ENCODE assay signal across 9 cellular contexts in genomic region chr13:108270442-108270841, GRCh38. TPM values are rescaled to one million over a fixed set of nuclear protein-coding genes. Genes with fewer than 3 reads are reported as not detected.
DNase-seq lines count a peak whose midpoint lies in the region; ATAC-seq and TF ChIP-seq lines count a peak whose summit lies in the region.
"Had no signal": no experiment of that assay in that cellular context is flagged by ENCODE, and none has a peak within 500 bp of the region (broad histone marks: within the 10 kb centered on the region; RNA-seq: fewer than 3 reads in every experiment).

No MANE protein-coding gene starts in this region.

- WGBS in H9 (ENCODE audit: extremely low coverage, insufficient read length, low lambda C conversion rate) = no CpG with 5 or more reads among the region's 3 CpGs

- no peak overlapping the region for H2BK120ac ChIP-seq in H9 (ENCODE audit: low read depth, low read length, poor library complexity, severe bottlenecking)

- H3K4ac ChIP-seq in H9 (ENCODE audit: low read depth, low read length) = no peak overlapping the region

- no peak overlapping the region for H3K18ac ChIP-seq in H9 (ENCODE audit: insufficient read length, low read depth, low read length)

- H3K27ac ChIP-seq in muscle layer of duodenum (ENCODE audit: low read length) = peak overlapping the region; percentile 52
- H3K27ac ChIP-seq in H9 (ENCODE audit: insufficient read length, low read depth, low read length) = no peak overlapping the region
- H3K27ac ChIP-seq: C4-2B had no signal

- no peak for TF ChIP-seq CTCF in H9 (conservative IDR thresholded peaks at IDR 0.05)

- no peaks in the 10 kb centered on the region for H3K36me3 ChIP-seq in muscle layer of duodenum (ENCODE audit: control insufficient read depth in 1 of 2, insufficient read depth in 2 of 2, low read length in 2 of 2)

- no peaks in the 10 kb centered on the region for H3K27me3 Mint-ChIP-seq in activated CD4-positive, alpha-beta T cell treated with anti-CD3 and anti-CD28 coated beads, Interleukin-2, amount 10 ng/mL, durations not matched to agents 24 days and 14 days
- H3K27me3 Mint-ChIP-seq in activated naive CD8-positive, alpha-beta T cell treated with anti-CD3 and anti-CD28 coated beads, Interleukin-2, amount 10 ng/mL, durations not matched to agents 7 days and 5 days = no peaks in the 10 kb centered on the region
- H3K27me3 Mint-ChIP-seq in H9 (ENCODE audit: low read depth) = no peaks in the 10 kb centered on the region

- no peaks in the 10 kb centered on the region for H3K23me2 ChIP-seq in H9 (ENCODE audit: insufficient read length, low read depth, low read length, poor library complexity, severe bottlenecking)

- H3K9ac ChIP-seq in H9 (ENCODE audit: extremely low read depth, insufficient read length, low read length) = no peak overlapping the region

- POLR2A ChIA-PET in activated naive CD8-positive, alpha-beta T cell treated with anti-CD3 and anti-CD28 coated beads, Interleukin-2, amount 10 ng/mL, durations not matched to agents 7 days and 5 days (lab: Charles Lee) = interaction anchor here (0.8 to 2.0 kb wide), 5 partner anchors 37 to 57 kb away, joined by 3 to 10 read pairs (median 6); partner anchors contain the start of genes ABHD13 and LIG4

- peaks cover 3 to 9% of the 10 kb centered on the region in 2 donors for H3K4me1 ChIP-seq in muscle layer of duodenum (ENCODE audit: control insufficient read depth in 1 of 2, insufficient read depth in 2 of 2, low read length in 2 of 2)
- H3K4me1 ChIP-seq in H9 (ENCODE audit: insufficient read depth, low read length) = no peaks in the 10 kb centered on the region

- H3K9me3 Mint-ChIP-seq in activated CD4-positive, alpha-beta T cell treated with anti-CD3 and anti-CD28 coated beads, Interleukin-2, amount 10 ng/mL, durations not matched to agents 24 days and 14 days = no peaks in the 10 kb centered on the region
- no peaks in the 10 kb centered on the region for H3K9me3 Mint-ChIP-seq in activated naive CD8-positive, alpha-beta T cell treated with anti-CD3 and anti-CD28 coated beads, Interleukin-2, amount 10 ng/mL, durations not matched to agents 7 days and 5 days
- H3K9me3 Mint-ChIP-seq in H9 = no peaks in the 10 kb centered on the region

- H3K36me3 Mint-ChIP-seq in activated CD4-positive, alpha-beta T cell treated with anti-CD3 and anti-CD28 coated beads, Interleukin-2, amount 10 ng/mL, durations not matched to agents 24 days and 14 days (ENCODE audit: low read depth) = peaks cover 4% of the 10 kb centered on the region
- H3K36me3 Mint-ChIP-seq in activated naive CD8-positive, alpha-beta T cell treated with anti-CD3 and anti-CD28 coated beads, Interleukin-2, amount 10 ng/mL, durations not matched to agents 7 days and 5 days = peaks cover 7% of the 10 kb centered on the region
- H3K36me3 Mint-ChIP-seq in H9 (ENCODE audit: insufficient read depth in 1 of 3, low read depth in 3 of 3) = no peaks in the 10 kb centered on the region

- no peak overlapping the region for H4K8ac ChIP-seq in H9 (replicated peaks; ENCODE audit: insufficient read length, low read depth, low read length)

- H2BK15ac ChIP-seq in H9 (ENCODE audit: low read depth, low read length) = no peak overlapping the region

- no peak overlapping the region for H3K56ac ChIP-seq in H9 (ENCODE audit: insufficient read length, low read depth, low read length)

- H3K4me3 Mint-ChIP-seq in activated CD4-positive, alpha-beta T cell treated with anti-CD3 and anti-CD28 coated beads, Interleukin-2, amount 10 ng/mL, durations not matched to agents 24 days and 14 days = peak overlapping the region; percentile 91
- H3K4me3 Mint-ChIP-seq in activated naive CD8-positive, alpha-beta T cell treated with anti-CD3 and anti-CD28 coated beads, Interleukin-2, amount 10 ng/mL, durations not matched to agents 7 days and 5 days = peak overlapping the region; percentile 77
- H3K4me3 Mint-ChIP-seq in H9 = no peak overlapping the region

- no peak overlapping the region for H4K91ac ChIP-seq in H9 (ENCODE audit: insufficient read length, low read depth, low read length)

- H3K79me2 ChIP-seq in H9 (ENCODE audit: insufficient read depth, low read length) = no peaks in the 10 kb centered on the region

- no peak overlapping the region for H3T11ph ChIP-seq in H9 (ENCODE audit: low read length)

- intact Hi-C loops in activated CD4-positive, alpha-beta T cell treated with anti-CD3 and anti-CD28 coated beads, Interleukin-2, amount 10 ng/mL, durations not matched to agents 24 days and 14 days (cut with micrococcal nuclease) = loop anchor here (5.0 kb wide), 2 partner anchors 37 to 52 kb away; no protein-coding TSS in a partner anchor

- H2BK20ac ChIP-seq in H9 (ENCODE audit: low read depth, low read length, poor library complexity, severe bottlenecking) = no peak overlapping the region

- ATAC-seq in HG03103 (IDR thresholded peaks at IDR 0.05; ENCODE audit: low read depth, unreplicated experiment) = peak; percentile 10
- peak; percentile 41 for ATAC-seq in activated naive CD8-positive, alpha-beta T cell treated with anti-CD3 and anti-CD28 coated beads, Interleukin-2, amount 10 ng/mL, durations not matched to agents 7 days and 5 days (ENCODE audit: low read depth)

- H2BK5ac ChIP-seq in H9 (ENCODE audit: insufficient read length, low read length) = no peak overlapping the region

- H3K27me3 ChIP-seq in muscle layer of duodenum (ENCODE audit: low read depth, low read length) = no peaks in the 10 kb centered on the region
- no peaks in the 10 kb centered on the region for H3K27me3 ChIP-seq in H9 (ENCODE audit: insufficient read depth, low read length)

- H2AK5ac ChIP-seq in H9 (ENCODE audit: insufficient read length, low read length) = no peak overlapping the region

- H3K14ac ChIP-seq in H9 (ENCODE audit: insufficient read depth, low read length) = no peak overlapping the region

- H2AFZ ChIP-seq in H9 (ENCODE audit: low read length) = no peak overlapping the region

- peak overlapping the region; percentile 70 to 75 for H3K4me3 ChIP-seq in muscle layer of duodenum (ENCODE audit: low read depth in 1 of 2, low read length in 2 of 2)

- H3K79me1 ChIP-seq in H9 (ENCODE audit: insufficient read depth, low read depth, low read length, poor library complexity, severe bottlenecking) = no peaks in the 10 kb centered on the region

- no peak overlapping the region for H3K23ac ChIP-seq in H9 (ENCODE audit: insufficient read length, low read depth, low read length)

- H3K4me2 ChIP-seq in H9 (ENCODE audit: insufficient read depth, insufficient read length, low read length) = no peak overlapping the region

- no peak overlapping the region for H2BK12ac ChIP-seq in H9 (ENCODE audit: insufficient read length, low read depth, low read length)

- no peaks in the 10 kb centered on the region for H4K20me1 ChIP-seq in H9 (ENCODE audit: control insufficient read depth, insufficient read depth, insufficient read length)

- H4K5ac ChIP-seq in H9 (ENCODE audit: insufficient read length, low read depth, low read length) = no peak overlapping the region

- peak overlapping the region; percentile 88 for H3K27ac Mint-ChIP-seq in activated CD4-positive, alpha-beta T cell treated with anti-CD3 and anti-CD28 coated beads, Interleukin-2, amount 10 ng/mL, durations not matched to agents 24 days and 14 days
- H3K27ac Mint-ChIP-seq in activated naive CD8-positive, alpha-beta T cell treated with anti-CD3 and anti-CD28 coated beads, Interleukin-2, amount 10 ng/mL, durations not matched to agents 7 days and 5 days = peak overlapping the region; percentile 85
- no peak overlapping the region for H3K27ac Mint-ChIP-seq in H9

- H3K9me3 ChIP-seq in muscle layer of duodenum (ENCODE audit: control insufficient read depth in 1 of 2, low read length in 2 of 2) (no peaks in the 10 kb centered on the region), H9 (ENCODE audit: control insufficient read depth, low read depth, low read length) (no peaks in the 10 kb centered on the region)

- DNase-seq in activated CD4-positive, alpha-beta T cell treated with anti-CD3 and anti-CD28 coated beads, Interleukin-2, amount 10 ng/mL, durations not matched to agents 24 days and 14 days = peak; percentile 66
- DNase-seq in activated CD4-positive, alpha-beta T cell treated with anti-CD3 and anti-CD28 coated beads, Interleukin-2, amount 50 U/mL, for 4 hours = no peak
- no peak for DNase-seq in activated naive CD8-positive, alpha-beta T cell treated with anti-CD3 and anti-CD28 coated beads, Interleukin-2, amount 10 ng/mL, durations not matched to agents 7 days and 5 days
- no peak for DNase-seq in NCI-H1694 (lab: John Stamatoyannopoulos, UW)
- no peak for DNase-seq in H9
- DNase-seq in COLO668 (lab: John Stamatoyannopoulos, UW; ENCODE audit: unreplicated experiment) = no peak

- H3K4me1 Mint-ChIP-seq in activated CD4-positive, alpha-beta T cell treated with anti-CD3 and anti-CD28 coated beads, Interleukin-2, amount 10 ng/mL, durations not matched to agents 24 days and 14 days = peaks cover 41% of the 10 kb centered on the region
- H3K4me1 Mint-ChIP-seq in activated naive CD8-positive, alpha-beta T cell treated with anti-CD3 and anti-CD28 coated beads, Interleukin-2, amount 10 ng/mL, durations not matched to agents 7 days and 5 days = peaks cover 31% of the 10 kb centered on the region
- H3K4me1 Mint-ChIP-seq in H9 = peaks cover 5 to 8% of the 10 kb centered on the region in 2 experiments

RNA-seq across cellular contexts. Expression of gene TNFSF13B, which starts 0.9 kb away (rescaled TPM):
- total RNA-seq in activated CD4-positive, alpha-beta T cell treated with anti-CD3 and anti-CD28 coated beads, Interleukin-2, amount 10 ng/mL, durations not matched to agents 24 days and 14 days = 2.7 TPM in 2 replicates
- total RNA-seq in activated naive CD8-positive, alpha-beta T cell treated with anti-CD3 and anti-CD28 coated beads, Interleukin-2, amount 10 ng/mL, durations not matched to agents 7 days and 5 days = 10 to 100 TPM; 11.5 to 11.8 TPM
- 0.24 and 0.31 TPM in 2 replicates for total RNA-seq in H9 (2021)

RNA-seq across cellular contexts. Expression of gene ABHD13, which starts 52.2 kb away (rescaled TPM):
- 7.6 and 8.0 TPM in 2 replicates for total RNA-seq in activated CD4-positive, alpha-beta T cell treated with anti-CD3 and anti-CD28 coated beads, Interleukin-2, amount 10 ng/mL, durations not matched to agents 24 days and 14 days
- total RNA-seq in activated naive CD8-positive, alpha-beta T cell treated with anti-CD3 and anti-CD28 coated beads, Interleukin-2, amount 10 ng/mL, durations not matched to agents 7 days and 5 days = 10 to 100 TPM; 10.1 to 11.5 TPM
- total RNA-seq in H9 (2021) = 6.1 and 6.2 TPM in 2 replicates

RNA-seq across cellular contexts. Expression of gene LIG4, which starts 55.1 kb away (rescaled TPM):
- total RNA-seq in activated CD4-positive, alpha-beta T cell treated with anti-CD3 and anti-CD28 coated beads, Interleukin-2, amount 10 ng/mL, durations not matched to agents 24 days and 14 days = 8.2 and 8.6 TPM in 2 replicates
- total RNA-seq in activated naive CD8-positive, alpha-beta T cell treated with anti-CD3 and anti-CD28 coated beads, Interleukin-2, amount 10 ng/mL, durations not matched to agents 7 days and 5 days = 10 to 100 TPM; 10.7 to 11.4 TPM
- total RNA-seq in H9 (2021) = 5.6 and 5.9 TPM in 2 replicates

Comparison
In these comparisons a context has a peak if more than half of its experiments do, and no peak if none do; other contexts are left out.
1. H3K27ac Mint-ChIP-seq: peak in activated CD4-positive, alpha-beta T cell treated with anti-CD3 and anti-CD28 coated beads, Interleukin-2, amount 10 ng/mL, durations not matched to agents 24 days and 14 days (single experiment) and activated naive CD8-positive, alpha-beta T cell treated with anti-CD3 and anti-CD28 coated beads, Interleukin-2, amount 10 ng/mL, durations not matched to agents 7 days and 5 days (single experiment); none in H9 (0 of 3).
2. H3K4me3 Mint-ChIP-seq: peak in activated CD4-positive, alpha-beta T cell treated with anti-CD3 and anti-CD28 coated beads, Interleukin-2, amount 10 ng/mL, durations not matched to agents 24 days and 14 days (single experiment) and activated naive CD8-positive, alpha-beta T cell treated with anti-CD3 and anti-CD28 coated beads, Interleukin-2, amount 10 ng/mL, durations not matched to agents 7 days and 5 days (single experiment); none in H9 (0 of 2).